ENCODE assay signal across 1 cellular context in the genomic region with DNA sequence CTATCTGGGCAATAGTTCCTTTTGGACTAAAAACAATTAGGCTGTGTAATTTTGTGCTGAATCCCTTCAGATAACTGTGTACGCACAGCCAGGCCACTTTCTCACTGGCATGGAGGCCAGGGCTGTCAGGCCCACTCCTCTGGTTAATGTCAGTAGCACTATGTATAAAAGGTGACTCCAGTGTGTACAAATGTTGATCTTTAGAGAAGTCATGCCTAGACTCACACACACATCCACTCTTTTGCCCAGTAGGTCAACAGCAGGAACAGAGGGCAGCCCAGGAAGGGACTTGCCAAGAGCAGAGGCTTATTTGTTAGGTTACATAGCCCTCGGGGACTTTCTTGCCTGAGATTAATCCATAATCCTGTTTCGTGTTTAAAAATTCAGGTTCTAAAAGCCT.
TF ChIP-seq lines count a peak whose summit lies in the region.

No MANE protein-coding gene starts in this region.

TF ChIP-seq in IMR-90, 13 proteins besides CTCF, POLR2A, EP300 and RAD21 (continued from another document):
- TF ChIP-seq, protein P1, sequence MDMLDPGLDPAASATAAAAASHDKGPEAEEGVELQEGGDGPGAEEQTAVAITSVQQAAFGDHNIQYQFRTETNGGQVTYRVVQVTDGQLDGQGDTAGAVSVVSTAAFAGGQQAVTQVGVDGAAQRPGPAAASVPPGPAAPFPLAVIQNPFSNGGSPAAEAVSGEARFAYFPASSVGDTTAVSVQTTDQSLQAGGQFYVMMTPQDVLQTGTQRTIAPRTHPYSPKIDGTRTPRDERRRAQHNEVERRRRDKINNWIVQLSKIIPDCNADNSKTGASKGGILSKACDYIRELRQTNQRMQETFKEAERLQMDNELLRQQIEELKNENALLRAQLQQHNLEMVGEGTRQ (IDR thresholded peaks at IDR 0.05; ENCODE audit: low read depth, low read length): no peak
- TF ChIP-seq, protein P2, sequence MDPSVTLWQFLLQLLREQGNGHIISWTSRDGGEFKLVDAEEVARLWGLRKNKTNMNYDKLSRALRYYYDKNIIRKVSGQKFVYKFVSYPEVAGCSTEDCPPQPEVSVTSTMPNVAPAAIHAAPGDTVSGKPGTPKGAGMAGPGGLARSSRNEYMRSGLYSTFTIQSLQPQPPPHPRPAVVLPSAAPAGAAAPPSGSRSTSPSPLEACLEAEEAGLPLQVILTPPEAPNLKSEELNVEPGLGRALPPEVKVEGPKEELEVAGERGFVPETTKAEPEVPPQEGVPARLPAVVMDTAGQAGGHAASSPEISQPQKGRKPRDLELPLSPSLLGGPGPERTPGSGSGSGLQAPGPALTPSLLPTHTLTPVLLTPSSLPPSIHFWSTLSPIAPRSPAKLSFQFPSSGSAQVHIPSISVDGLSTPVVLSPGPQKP (IDR thresholded peaks at IDR 0.05; ENCODE audit: borderline replicate concordance, low read depth, low read length): no peak
- no peak for TF ChIP-seq CEBPB (IDR thresholded peaks at IDR 0.05; ENCODE audit: low read depth, low read length)
- no peak for TF ChIP-seq NFE2L2 (IDR thresholded peaks at IDR 0.05; ENCODE audit: low read depth, low read length)
- TF ChIP-seq SMC3 (IDR thresholded peaks at IDR 0.05; ENCODE audit: low read depth, low read length): no peak
- TF ChIP-seq RFX5 (IDR thresholded peaks at IDR 0.05; ENCODE audit: low read depth, low read length): no peak
